Comparison of ENCODE assay signal across 26 cellular contexts in the genomic region with DNA sequence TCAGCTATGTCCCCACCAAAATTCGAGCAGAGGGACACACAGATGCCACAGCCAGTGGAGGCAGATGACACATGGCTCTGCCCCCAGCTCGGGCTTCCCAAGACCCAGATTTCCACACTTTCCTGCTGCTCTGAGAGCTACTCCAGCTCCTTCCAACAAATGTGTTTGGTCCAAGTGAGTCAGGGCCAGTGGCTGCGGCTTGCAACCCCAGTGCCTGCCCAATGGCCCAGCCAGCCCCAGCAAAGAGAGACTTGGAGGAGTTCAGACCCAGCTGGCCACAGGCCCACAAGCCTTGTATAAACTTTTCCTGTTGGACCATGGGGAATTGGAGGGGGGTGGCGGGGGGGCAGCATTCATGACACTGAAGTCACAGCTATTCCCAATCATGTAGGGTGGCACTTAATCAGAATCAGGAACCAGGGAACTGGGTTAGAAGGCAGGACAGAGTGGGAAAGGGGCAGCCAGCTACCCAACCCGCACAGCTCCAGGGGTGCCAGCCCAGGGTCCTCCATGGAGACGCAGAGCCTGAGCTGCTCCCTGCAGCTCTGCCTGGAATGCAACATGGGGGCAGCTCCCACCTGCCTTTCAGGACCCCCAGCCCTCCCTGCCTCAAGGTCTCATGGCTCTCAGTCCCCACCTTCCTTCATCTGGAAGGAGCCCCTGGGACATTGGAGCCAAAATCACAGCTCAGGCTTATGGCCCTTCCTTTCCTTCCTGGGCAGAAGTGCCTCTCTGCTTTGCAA. TPM values are rescaled to one million over a fixed set of nuclear protein-coding genes. Genes with fewer than 3 reads are reported as not detected.
DNase-seq lines count a peak whose midpoint lies in the region; ATAC-seq and TF ChIP-seq lines count a peak whose summit lies in the region.
"Had no signal": no experiment of that assay in that cellular context is flagged by ENCODE, and none has a peak within 500 bp of the region (broad histone marks: within the 10 kb centered on the region; RNA-seq: fewer than 3 reads in every experiment).

No MANE protein-coding gene starts in this region.

- no peak overlapping the region for H3K4me2 ChIP-seq in GM23248 (ENCODE audit: unreplicated experiment)
- H3K4me2 ChIP-seq: BLaER1 treated with 17β-estradiol and CSF1 and Interleukin-3, amounts not matched to agents 10 nM and 100 nM had no signal

- 18 to 19% methylated on average over 5 to 6 of the region's 6 CpGs for WGBS in GM23248 (ENCODE audit: low coverage in 1 of 2, low lambda C conversion rate in 2 of 2, missing lambda C conversion rate in 2 of 2), 2 experiments

- no peaks in the 10 kb centered on the region for H3K27me3 ChIP-seq in GM23248 (replicated peaks; ENCODE audit: insufficient read depth)
- H3K27me3 ChIP-seq: BLaER1 treated with 17β-estradiol and CSF1 and Interleukin-3, amounts not matched to agents 10 nM and 100 nM; MG63 had no signal

- ATAC-seq in Right ventricle myocardium superior (ENCODE audit: poor library complexity) (peak; percentile 43), left colon (peak; percentile 30), omental fat pad (ENCODE audit: low FRiP score) (peak; percentile 58)
- ATAC-seq: K562 had no signal

- intact Hi-C loops in Right ventricle myocardium superior (cut with DNase I), result no loop called here
- intact Hi-C loops in left colon (cut with DNase I, micrococcal nuclease), result no loop called here

- H3K4me1 ChIP-seq in GM23248 (ENCODE audit: insufficient read depth), result no peaks in the 10 kb centered on the region
- H3K4me1 ChIP-seq: Caco-2 had no signal

- no peaks in the 10 kb centered on the region for H4K20me1 ChIP-seq in GM23248 (ENCODE audit: insufficient read depth)
- H4K20me1 ChIP-seq: BLaER1 treated with 17β-estradiol and CSF1 and Interleukin-3, amounts not matched to agents 10 nM and 100 nM had no signal

- TF ChIP-seq CTCF in omental fat pad (IDR thresholded peaks at IDR 0.05), result no peak

- in situ Hi-C loops in GM23248 (cut with MboI), result no loop called here

- H3K27ac ChIP-seq in GM23248, result no peak overlapping the region
- H3K27ac ChIP-seq: BLaER1 treated with 17β-estradiol and CSF1 and Interleukin-3, amounts not matched to agents 10 nM and 100 nM; HL-60 had no signal

- no peak overlapping the region for H2AFZ ChIP-seq in GM23248

- H3K9ac ChIP-seq in GM23248, result no peak overlapping the region
- H3K9ac ChIP-seq: BLaER1 treated with 17β-estradiol and CSF1 and Interleukin-3, amounts not matched to agents 10 nM and 100 nM had no signal

- DNase-seq in GM23248 (peak; percentile 4), Right ventricle myocardium superior (peak; percentile 80), left colon (no peak), omental fat pad (ENCODE audit: low spot score) (no peak), NCI-H69 (lab: John Stamatoyannopoulos, UW) (no peak), DMS53 treated with DMSO at 0.1 percent for 48 hours (lab: John Stamatoyannopoulos, UW; ENCODE audit: unreplicated experiment) (no peak), NCI-H1092 (lab: John Stamatoyannopoulos, UW) (no peak), NCI-H748 treated with DMSO at 0.1 percent for 48 hours (lab: John Stamatoyannopoulos, UW) (no peak)
- DNase-seq: 8988T; Caco-2; CD4-positive, alpha-beta memory T cell; DMS 273 treated with DMSO at 0.1 percent for 48 hours; DND-41; H9; HFFc6; MG63; NCI-H1092 treated with DMSO at 0.1 percent for 48 hours; NCI-H2029; NCI-H226; SHP77 treated with DMSO at 0.1 percent for 48 hours had no signal

- no peaks in the 10 kb centered on the region for H3F3A ChIP-seq in GM23248 (ENCODE audit: insufficient read depth)

- no peaks in the 10 kb centered on the region for H3K36me3 ChIP-seq in GM23248 (ENCODE audit: low read depth)
- H3K36me3 ChIP-seq: BLaER1 treated with 17β-estradiol and CSF1 and Interleukin-3, amounts not matched to agents 10 nM and 100 nM; MG63 had no signal

- H3K9me2 ChIP-seq in GM23248 (ENCODE audit: insufficient read depth), result no peaks in the 10 kb centered on the region

- no peaks in the 10 kb centered on the region for H3K79me2 ChIP-seq in GM23248 (ENCODE audit: insufficient read depth)

- no peaks in the 10 kb centered on the region for H3K9me3 ChIP-seq in GM23248 (ENCODE audit: low read depth)
- H3K9me3 ChIP-seq: Caco-2, MG63 had no signal

- no peak overlapping the region for H3K4me3 ChIP-seq in GM23248
- H3K4me3 ChIP-seq: BLaER1 treated with 17β-estradiol and CSF1 and Interleukin-3, amounts not matched to agents 10 nM and 100 nM; K562; MG63 had no signal

RNA-seq across cellular contexts. Expression of a gene that starts 17.5 kb away (rescaled TPM):
- total RNA-seq in GM23248 (2014; rRNA removed; shearing (Covaris generic)), result not detected in 2 replicates
- polyA plus RNA-seq in GM23248 (2016; fragmentation: Nextera tagmentation; extraction: Ambion mirVana), result not detected in 2 replicates
- total RNA-seq in Right ventricle myocardium superior, result not detected
- total RNA-seq in left colon, result not detected
- total RNA-seq in omental fat pad, result not detected
- total RNA-seq: Caco-2; CD4-positive, alpha-beta memory T cell; H9; HepG2; HFFc6; HT-29; K562; LHCN-M2 had no signal
- polyA plus RNA-seq: CD4-positive, alpha-beta memory T cell; HepG2; K562 had no signal

Comparison
In these comparisons a context has a peak if more than half of its experiments do, and no peak if none do; other contexts are left out.
1. DNase-seq: peak in GM23248 (single experiment) and Right ventricle myocardium superior (single experiment); none in left colon (0 of 2), omental fat pad (single experiment), NCI-H69 (single experiment), DMS53 treated with DMSO at 0.1 percent for 48 hours (single experiment), NCI-H1092 (single experiment) and NCI-H748 treated with DMSO at 0.1 percent for 48 hours (single experiment).
2. Peak in every context shown above with its lines, with median percentiles within 50 percentile points of each other: ATAC-seq.